In genomic region chr2:96305091-96305978, GRCh38 we compare ENCODE assay signal across 1 cellular context.
A peak's percentile ranks its signal among the peaks of the same experiment; 100 is the strongest.
TF ChIP-seq lines count a peak whose summit lies in the region.

Gene SNRNP200, minus strand, starts transcription at chr2:96305546. Its CDS starts 109 bp downstream, at chr2:96305437.

TF ChIP-seq in HepG2, 621 proteins besides CTCF, POLR2A, EP300 and RAD21 (continued from another document and continues in another):
- peak; percentile 94 for TF ChIP-seq ZBTB40 (IDR thresholded peaks at IDR 0.05)
- peak; percentile 91 for TF ChIP-seq ZBTB40 (CRISPR knock-in tag; IDR thresholded peaks at IDR 0.05)
- TF ChIP-seq ZNF75D (CRISPR knock-in tag; IDR thresholded peaks at IDR 0.05; ENCODE audit: borderline replicate concordance): no peak
- TF ChIP-seq NFKB2 (CRISPR knock-in tag; IDR thresholded peaks at IDR 0.05; ENCODE audit: borderline replicate concordance): peak; percentile 99
- peak; percentile 77 for TF ChIP-seq ZBTB14 (CRISPR knock-in tag; IDR thresholded peaks at IDR 0.05)
- peak; percentile 66; the same call in 1 of the 2 replicates for TF ChIP-seq ZBTB21 (CRISPR knock-in tag; IDR thresholded peaks at IDR 0.05)
- peak; percentile 95 for TF ChIP-seq ZNF18 (CRISPR knock-in tag; IDR thresholded peaks at IDR 0.05; ENCODE audit: insufficient replicate concordance)
- TF ChIP-seq KIAA2018 (CRISPR knock-in tag; IDR thresholded peaks at IDR 0.05; ENCODE audit: borderline replicate concordance): 0 out of 2 replicates have a peak, but pooled peaks have one; percentile 82
- TF ChIP-seq CREB3 (CRISPR knock-in tag; IDR thresholded peaks at IDR 0.05): 0 out of 2 replicates have a peak, but pooled peaks have one; percentile 85
- no peak; the same call in 1 of the 2 replicates for TF ChIP-seq ZNF816 (CRISPR knock-in tag; IDR thresholded peaks at IDR 0.05; ENCODE audit: borderline replicate concordance)
- peak; percentile 68 for TF ChIP-seq HNF4A (CRISPR knock-in tag; IDR thresholded peaks at IDR 0.05)
- no peak for TF ChIP-seq RFX3 (CRISPR knock-in tag; IDR thresholded peaks at IDR 0.05)
- peak; percentile 92; the same call in 1 of the 2 replicates for TF ChIP-seq ZNF570 (CRISPR knock-in tag; IDR thresholded peaks at IDR 0.05; ENCODE audit: borderline replicate concordance)
- no peak; the same call in none of the 2 replicates for TF ChIP-seq ZNF747 (CRISPR knock-in tag; IDR thresholded peaks at IDR 0.05; ENCODE audit: borderline replicate concordance)
- TF ChIP-seq ADNP (CRISPR knock-in tag; IDR thresholded peaks at IDR 0.05): no peak
- peak; percentile 78 for TF ChIP-seq NR0B2 (CRISPR knock-in tag; IDR thresholded peaks at IDR 0.05)
- TF ChIP-seq NFATC3 (CRISPR knock-in tag; IDR thresholded peaks at IDR 0.05): peak; percentile 91; the same call in 1 of the 2 replicates
- 0 out of 2 replicates have a peak, but pooled peaks have one; percentile 91 for TF ChIP-seq ZNF513 (CRISPR knock-in tag; conservative IDR thresholded peaks at IDR 0.05)
- TF ChIP-seq ZNF784 (CRISPR knock-in tag; IDR thresholded peaks at IDR 0.05; ENCODE audit: borderline replicate concordance): peak; percentile 92; the same call in 1 of the 2 replicates
- peak; percentile 38; the same call in 1 of the 2 replicates for TF ChIP-seq HIC2 (CRISPR knock-in tag; IDR thresholded peaks at IDR 0.05; ENCODE audit: low read depth)
- TF ChIP-seq ZNF614 (CRISPR knock-in tag; IDR thresholded peaks at IDR 0.05; ENCODE audit: borderline replicate concordance): peak; percentile 93; the same call in 1 of the 2 replicates
- no peak; the same call in 1 of the 2 replicates for TF ChIP-seq ZNF569 (CRISPR knock-in tag; IDR thresholded peaks at IDR 0.05; ENCODE audit: borderline replicate concordance)
